In the genomic region with DNA sequence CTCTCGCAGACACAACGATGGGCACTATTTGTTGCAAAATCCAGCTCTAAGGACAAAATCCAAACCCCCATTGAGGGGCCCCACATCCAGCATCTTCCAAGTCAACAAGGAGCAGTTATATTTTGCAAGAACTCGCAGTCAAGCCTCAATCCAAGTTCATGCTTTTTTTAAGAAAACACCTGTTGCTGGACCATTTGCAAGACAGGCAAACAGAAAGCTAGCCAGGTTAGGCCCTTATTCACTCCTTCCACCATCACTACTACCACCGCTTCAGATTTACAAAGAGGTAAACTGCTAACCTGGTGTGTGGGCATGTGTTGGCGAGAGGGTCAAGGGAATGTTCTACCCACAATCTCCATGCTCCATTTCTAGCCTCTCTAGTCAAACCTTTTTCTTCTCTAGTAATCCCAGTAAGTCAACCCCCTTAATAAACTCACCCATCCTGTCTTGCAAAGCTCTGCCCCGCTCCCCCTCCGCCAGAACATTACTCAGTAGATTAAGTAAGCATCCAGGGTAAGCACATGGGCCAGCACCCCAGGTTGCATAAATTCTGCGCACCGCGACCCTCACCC, we compare ENCODE assay signal across 8 cellular contexts. TPM values are rescaled to one million over a fixed set of nuclear protein-coding genes. Genes with fewer than 3 reads are reported as not detected.
A peak's percentile ranks its signal among the peaks of the same experiment; 100 is the strongest.
DNase-seq lines count a peak whose midpoint lies in the region; ATAC-seq and TF ChIP-seq lines count a peak whose summit lies in the region.

No MANE protein-coding gene starts in this region.

- CTCF ChIA-PET in activated CD8-positive, alpha-beta memory T cell treated with anti-CD3 and anti-CD28 coated beads, Interleukin-2, amount 10 ng/mL, durations not matched to agents 7 days and 5 days (lab: Charles Lee): interaction anchor here (1.8 kb wide), 1 partner anchor 298 kb away, joined by 5 read pairs; no protein-coding TSS in a partner anchor

- no peak for ATAC-seq in activated CD8-positive, alpha-beta memory T cell treated with anti-CD3 and anti-CD28 coated beads, Interleukin-2, amount 10 ng/mL, durations not matched to agents 7 days and 5 days
- no peak for ATAC-seq in activated naive CD4-positive, alpha-beta T cell treated with anti-CD3 and anti-CD28 coated beads, Interleukin-2, amount 50 U/mL, for 72 hours
- ATAC-seq in thoracic aorta (ENCODE audit: insufficient number of reproducible peaks, low FRiP score, low read depth) (no peak), sciatic nerve (no peak)

- intact Hi-C loops in sciatic nerve (cut with DNase I): no loop called here

- H3K27me3 ChIP-seq in thoracic aorta (replicated peaks; ENCODE audit: insufficient read depth): no peaks in the 10 kb centered on the region

- no peak for TF ChIP-seq CTCF in thoracic aorta (IDR thresholded peaks at IDR 0.05)

- peak overlapping the region; percentile 82 for H3K4me3 Mint-ChIP-seq in activated CD8-positive, alpha-beta memory T cell treated with anti-CD3 and anti-CD28 coated beads, Interleukin-2, amount 10 ng/mL, durations not matched to agents 7 days and 5 days

- H3K4me1 Mint-ChIP-seq in activated CD8-positive, alpha-beta memory T cell treated with anti-CD3 and anti-CD28 coated beads, Interleukin-2, amount 10 ng/mL, durations not matched to agents 7 days and 5 days: peaks cover 37% of the 10 kb centered on the region

- no peaks in the 10 kb centered on the region for H3K9me3 ChIP-seq in thoracic aorta

- peak overlapping the region; percentile 75 for H3K27ac Mint-ChIP-seq in activated CD8-positive, alpha-beta memory T cell treated with anti-CD3 and anti-CD28 coated beads, Interleukin-2, amount 10 ng/mL, durations not matched to agents 7 days and 5 days
- peak overlapping the region; percentile 82 to 92 for H3K27ac Mint-ChIP-seq in activated naive CD4-positive, alpha-beta T cell treated with anti-CD3 and anti-CD28 coated beads, Interleukin-2, amount 50 U/mL, for 72 hours

- peak overlapping the region; percentile 97 for H3K4me3 ChIP-seq in thoracic aorta

- H3K4me1 ChIP-seq in thoracic aorta (ENCODE audit: control insufficient read depth in 1 of 2, low read depth in 2 of 2): peaks cover 5 to 28% of the 10 kb centered on the region in 2 donors

- no peaks in the 10 kb centered on the region for H3K36me3 ChIP-seq in thoracic aorta

- no peaks in the 10 kb centered on the region for H3K27me3 Mint-ChIP-seq in activated CD8-positive, alpha-beta memory T cell treated with anti-CD3 and anti-CD28 coated beads, Interleukin-2, amount 10 ng/mL, durations not matched to agents 7 days and 5 days

- DNase-seq in activated CD8-positive, alpha-beta memory T cell treated with anti-CD3 and anti-CD28 coated beads, Interleukin-2, amount 10 ng/mL, durations not matched to agents 7 days and 5 days: no peak
- DNase-seq in activated CD8-positive, alpha-beta memory T cell treated with anti-CD3 and anti-CD28 coated beads for 24 hours: no peak
- DNase-seq in activated naive CD4-positive, alpha-beta T cell treated with anti-CD3 and anti-CD28 coated beads, Interleukin-2, amount 50 U/mL, for 72 hours (ENCODE audit: low spot score in 2 of 2): no peak
- DNase-seq in iris pigment epithelial cell (ENCODE audit: low read depth) (peak; percentile 52), thoracic aorta (ENCODE audit: low spot score) (no peak), midbrain (lab: John Stamatoyannopoulos, UW) (no peak), sciatic nerve (ENCODE audit: low spot score) (no peak), NCI-H524 (lab: John Stamatoyannopoulos, UW) (no peak)

- H3K9me3 Mint-ChIP-seq in activated CD8-positive, alpha-beta memory T cell treated with anti-CD3 and anti-CD28 coated beads, Interleukin-2, amount 10 ng/mL, durations not matched to agents 7 days and 5 days (ENCODE audit: low read depth): no peaks in the 10 kb centered on the region
- no peaks in the 10 kb centered on the region for H3K9me3 Mint-ChIP-seq in activated naive CD4-positive, alpha-beta T cell treated with anti-CD3 and anti-CD28 coated beads, Interleukin-2, amount 50 U/mL, for 72 hours

- H3K27ac ChIP-seq in thoracic aorta: peak overlapping the region; percentile 62 to 76

- peaks cover 1% of the 10 kb centered on the region for H3K36me3 Mint-ChIP-seq in activated CD8-positive, alpha-beta memory T cell treated with anti-CD3 and anti-CD28 coated beads, Interleukin-2, amount 10 ng/mL, durations not matched to agents 7 days and 5 days
- peaks cover 4 to 21% of the 10 kb centered on the region in 2 donors for H3K36me3 Mint-ChIP-seq in activated naive CD4-positive, alpha-beta T cell treated with anti-CD3 and anti-CD28 coated beads, Interleukin-2, amount 50 U/mL, for 72 hours

RNA-seq across cellular contexts. Expression of gene ERI3, which starts 0.7 kb away (rescaled TPM):
- total RNA-seq in activated CD8-positive, alpha-beta memory T cell treated with anti-CD3 and anti-CD28 coated beads, Interleukin-2, amount 10 ng/mL, durations not matched to agents 7 days and 5 days: 10 to 100 TPM; 27.2 to 30.4 TPM
- 10 to 100 TPM; 26.3 to 58.8 TPM for total RNA-seq in activated naive CD4-positive, alpha-beta T cell treated with anti-CD3 and anti-CD28 coated beads, Interleukin-2, amount 50 U/mL, for 72 hours
- 10 to 100 TPM; 41.5 to 96.3 TPM for total RNA-seq in thoracic aorta
- total RNA-seq in sciatic nerve: 59.8 TPM

RNA-seq across cellular contexts. Expression of gene RNF220, which starts 50.7 kb away (rescaled TPM):
- total RNA-seq in activated CD8-positive, alpha-beta memory T cell treated with anti-CD3 and anti-CD28 coated beads, Interleukin-2, amount 10 ng/mL, durations not matched to agents 7 days and 5 days: 10 to 100 TPM; 81.8 to 94.1 TPM
- total RNA-seq in activated naive CD4-positive, alpha-beta T cell treated with anti-CD3 and anti-CD28 coated beads, Interleukin-2, amount 50 U/mL, for 72 hours: 10 to 100 TPM; 76.1 to 77.1 TPM
- total RNA-seq in thoracic aorta: 100 to 1,000 TPM; 121 to 125 TPM
- total RNA-seq in sciatic nerve: 60.0 TPM
